Comparison of ENCODE assay signal across 8 cellular contexts in genomic region chr11:2989551-2989950, GRCh38. TPM values are rescaled to one million over a fixed set of nuclear protein-coding genes. Genes with fewer than 3 reads are reported as not detected.
DNase-seq lines count a peak whose midpoint lies in the region; ATAC-seq, FAIRE-seq and TF ChIP-seq lines count a peak whose summit lies in the region.

No MANE protein-coding gene starts in this region.

- FAIRE-seq in RCC 7860 (lab: Jason Lieb, UNC): no peak

- H3K27ac ChIP-seq in CD4-positive, alpha-beta T cell (ENCODE audit: low read depth, low read length): peak overlapping the region; percentile 75
- H3K27ac ChIP-seq in naive thymus-derived CD4-positive, alpha-beta T cell (ENCODE audit: low read depth, low read length): peak overlapping the region; percentile 90

- peaks cover 51% of the 10 kb centered on the region for H3K4me1 Mint-ChIP-seq in CD4-positive, alpha-beta T cell (ENCODE audit: low read depth)
- H3K4me1 Mint-ChIP-seq in naive thymus-derived CD4-positive, alpha-beta T cell: peaks cover 32 to 59% (median 44%) of the 10 kb centered on the region in 7 donors

- intact Hi-C loops in CD4-positive, alpha-beta T cell (cut with DNase I, micrococcal nuclease): loop anchor here (2.0 to 5.0 kb wide), 2 partner anchors 25 to 68 kb away; partner anchors contain the start of gene CARS1 (in 1 of the 2)
- intact Hi-C loops in naive thymus-derived CD4-positive, alpha-beta T cell (cut with micrococcal nuclease): loop anchor here in 1 of 2 donors (2.0 to 5.0 kb wide), 2 partner anchors 45 to 687 kb away; partner anchors contain the start of genes C11orf21 and TSPAN32

- TF ChIP-seq CTCF in CD4-positive, alpha-beta T cell (IDR thresholded peaks at IDR 0.05): no peak
- TF ChIP-seq CTCF in choroid plexus epithelial cell (conservative IDR thresholded peaks at IDR 0.05; ENCODE audit: low read depth, low read length): no peak

- peak overlapping the region; percentile 89 for H3K27ac Mint-ChIP-seq in CD4-positive, alpha-beta T cell
- H3K27ac Mint-ChIP-seq in naive thymus-derived CD4-positive, alpha-beta T cell: peak overlapping the region; percentile 86 to 98 (median 95)

- H3K4me3 ChIP-seq in MG63: peak overlapping the region; percentile 76
- peak overlapping the region; percentile 71 for H3K4me3 ChIP-seq in choroid plexus epithelial cell (ENCODE audit: low read depth, low read length)
- peak overlapping the region; percentile 93 for H3K4me3 ChIP-seq in naive thymus-derived CD4-positive, alpha-beta T cell (ENCODE audit: low read length)

- H3K36me3 Mint-ChIP-seq in CD4-positive, alpha-beta T cell (ENCODE audit: low read depth): peaks cover 29% of the 10 kb centered on the region
- peaks cover 2 to 36% (median 6%) of the 10 kb centered on the region in 5 donors for H3K36me3 Mint-ChIP-seq in naive thymus-derived CD4-positive, alpha-beta T cell

- H3K27me3 Mint-ChIP-seq in CD4-positive, alpha-beta T cell: no peaks in the 10 kb centered on the region
- no peaks in the 10 kb centered on the region for H3K27me3 Mint-ChIP-seq in naive thymus-derived CD4-positive, alpha-beta T cell

- no peak for DNase-seq in CD4-positive, alpha-beta T cell
- DNase-seq in MG63 (no peak), choroid plexus epithelial cell (ENCODE audit: low read depth) (no peak), RCC 7860 (ENCODE audit: low spot score) (no peak), SHP77 (lab: John Stamatoyannopoulos, UW) (no peak), H4 (ENCODE audit: low spot score) (no peak), globus pallidus (ENCODE audit: low spot score) (no peak)
- no peak for DNase-seq in naive thymus-derived CD4-positive, alpha-beta T cell

- H3K4me3 Mint-ChIP-seq in CD4-positive, alpha-beta T cell: peak overlapping the region; percentile 99
- peak overlapping the region; percentile 94 to 100 (median 98) for H3K4me3 Mint-ChIP-seq in naive thymus-derived CD4-positive, alpha-beta T cell

- no peaks in the 10 kb centered on the region for H3K27me3 ChIP-seq in CD4-positive, alpha-beta T cell (ENCODE audit: control insufficient read depth, insufficient read depth, low read length)
- H3K27me3 ChIP-seq in MG63: no peaks in the 10 kb centered on the region
- H3K27me3 ChIP-seq in naive thymus-derived CD4-positive, alpha-beta T cell (ENCODE audit: control insufficient read depth in 2 of 2, insufficient read depth in 2 of 2, low read length in 2 of 2): no peaks in the 10 kb centered on the region

- no peaks in the 10 kb centered on the region for H3K9me3 ChIP-seq in CD4-positive, alpha-beta T cell (ENCODE audit: control insufficient read depth, low read length)
- no peaks in the 10 kb centered on the region for H3K9me3 ChIP-seq in MG63
- H3K9me3 ChIP-seq in naive thymus-derived CD4-positive, alpha-beta T cell (ENCODE audit: control insufficient read depth in 2 of 3, low read length in 3 of 3): no peaks in the 10 kb centered on the region

- no peak for ATAC-seq in CD4-positive, alpha-beta T cell (ENCODE audit: poor library complexity)
- ATAC-seq in naive thymus-derived CD4-positive, alpha-beta T cell: no peak

- no peaks in the 10 kb centered on the region for H3K9me3 Mint-ChIP-seq in CD4-positive, alpha-beta T cell
- peaks cover 0 to 3% (median 0%) of the 10 kb centered on the region in 11 donors for H3K9me3 Mint-ChIP-seq in naive thymus-derived CD4-positive, alpha-beta T cell

- peaks cover 24 to 26% of the 10 kb centered on the region in 2 donors for H3K4me1 ChIP-seq in naive thymus-derived CD4-positive, alpha-beta T cell (ENCODE audit: control insufficient read depth in 2 of 2, insufficient read depth in 2 of 2, low read length in 2 of 2)

- CTCF ChIA-PET in CD4-positive, alpha-beta T cell (lab: Charles Lee): interaction anchor here (1.0 to 3.1 kb wide), 5 partner anchors 14 to 67 kb away, joined by 3 to 17 read pairs (median 4); partner anchors contain the start of gene CARS1
- CTCF ChIA-PET in naive thymus-derived CD4-positive, alpha-beta T cell (lab: Charles Lee): interaction anchor here (0.8 to 3.6 kb wide), 7 partner anchors 14 to 456 kb away, joined by 3 to 16 read pairs (median 3); no protein-coding TSS in a partner anchor

- H3K36me3 ChIP-seq in MG63: peaks cover 16% of the 10 kb centered on the region
- H3K36me3 ChIP-seq in naive thymus-derived CD4-positive, alpha-beta T cell (ENCODE audit: control insufficient read depth in 2 of 3, insufficient read depth in 3 of 3, low read length in 3 of 3): peaks cover 0 to 12% (median 0%) of the 10 kb centered on the region in 3 experiments

- POLR2A ChIA-PET in CD4-positive, alpha-beta T cell (lab: Charles Lee): interaction anchor here (0.7 to 4.8 kb wide), 17 partner anchors 9 to 589 kb away, joined by 3 to 206 read pairs (median 4); partner anchors contain the start of genes CARS1 and TSSC4
- POLR2A ChIA-PET in naive thymus-derived CD4-positive, alpha-beta T cell (lab: Charles Lee): interaction anchor here (0.9 to 8.3 kb wide), 14 partner anchors 11 to 854 kb away, joined by 3 to 142 read pairs (median 4); partner anchors contain the start of gene CARS1

RNA-seq across cellular contexts. Expression of gene NAP1L4, which starts 2.6 kb away (rescaled TPM):
- 100 to 1,000 TPM; 262 to 285 TPM for total RNA-seq in CD4-positive, alpha-beta T cell
- 98.0 and 116 TPM in 2 replicates for total RNA-seq in MG63 (2014; rRNA removed; shearing (Covaris generic); ENCODE audit: low replicate concordance)
- total RNA-seq in naive thymus-derived CD4-positive, alpha-beta T cell: 100 to 1,000 TPM; 245 to 356 (median 294) TPM
- 100 to 1,000 TPM; 134 to 172 TPM for polyA plus RNA-seq in naive thymus-derived CD4-positive, alpha-beta T cell
- 104 and 128 TPM in 2 replicates for total RNA-seq in H4 (2014; rRNA removed; shearing (Covaris generic))
